19 cellular contexts compared by ENCODE assay signal in genomic region chr11:93169143-93169542, GRCh38.
"Had no signal": no experiment of that assay in that cellular context is flagged by ENCODE, and none has a peak within 500 bp of the region (broad histone marks: within the 10 kb centered on the region; RNA-seq: fewer than 3 reads in every experiment).

No MANE protein-coding gene starts in this region.

- DNase-seq: Karpas-422, KG1, MM.1S, NCI-H187, NCI-H2029, NCI-H2081 treated with DMSO at 0.1 percent for 48 hours, NCI-H2171, NCI-H226, NCI-H446, NCI-H510A, NCI-H524 treated with DMSO at 0.1 percent for 48 hours, NCI-H69, NCI-H774, SHP77, SK-N-SH, SW 1271, T-cell had no signal

- H3K9ac ChIP-seq: SK-N-SH had no signal

- FAIRE-seq: RCC 7860 had no signal

- ATAC-seq: T-cell had no signal

- H3K4me2 ChIP-seq: SK-N-SH had no signal

- H3K27ac ChIP-seq: RWPE1 had no signal

- H3K9me3 ChIP-seq: SK-N-SH had no signal
